In genomic region chr2:8107162-8107561, GRCh38 we compare ENCODE assay signal across 1 cellular context.
TF ChIP-seq lines count a peak whose summit lies in the region.

No MANE protein-coding gene starts in this region.

TF ChIP-seq in SK-N-SH, 30 proteins besides CTCF, POLR2A, EP300 and RAD21 (continued from another document):
- TF ChIP-seq USF1 (IDR thresholded peaks at IDR 0.05; ENCODE audit: borderline replicate concordance, low read depth) (no peak), SIN3A (IDR thresholded peaks at IDR 0.05; ENCODE audit: borderline replicate concordance, low read depth, low read length) (no peak), FOXJ3 (CRISPR knock-in tag; IDR thresholded peaks at IDR 0.05) (no peak), RXRA (IDR thresholded peaks at IDR 0.05; ENCODE audit: borderline replicate concordance, low read depth) (no peak), ZBTB33 (IDR thresholded peaks at IDR 0.05; ENCODE audit: borderline replicate concordance, low read depth) (no peak), REST (IDR thresholded peaks at IDR 0.05; ENCODE audit: low read depth, low read length) (no peak), TCF12 (IDR thresholded peaks at IDR 0.05) (no peak), EZH2phosphoT487 (IDR thresholded peaks at IDR 0.05; ENCODE audit: borderline replicate concordance, low read depth) (no peak), NRF1 (IDR thresholded peaks at IDR 0.05; ENCODE audit: low read depth, low read length) (no peak), MXI1 (IDR thresholded peaks at IDR 0.05; ENCODE audit: low read depth, low read length) (no peak), MEF2A (IDR thresholded peaks at IDR 0.05; ENCODE audit: borderline replicate concordance, low read depth) (no peak)
- TF ChIP-seq, protein P1, sequence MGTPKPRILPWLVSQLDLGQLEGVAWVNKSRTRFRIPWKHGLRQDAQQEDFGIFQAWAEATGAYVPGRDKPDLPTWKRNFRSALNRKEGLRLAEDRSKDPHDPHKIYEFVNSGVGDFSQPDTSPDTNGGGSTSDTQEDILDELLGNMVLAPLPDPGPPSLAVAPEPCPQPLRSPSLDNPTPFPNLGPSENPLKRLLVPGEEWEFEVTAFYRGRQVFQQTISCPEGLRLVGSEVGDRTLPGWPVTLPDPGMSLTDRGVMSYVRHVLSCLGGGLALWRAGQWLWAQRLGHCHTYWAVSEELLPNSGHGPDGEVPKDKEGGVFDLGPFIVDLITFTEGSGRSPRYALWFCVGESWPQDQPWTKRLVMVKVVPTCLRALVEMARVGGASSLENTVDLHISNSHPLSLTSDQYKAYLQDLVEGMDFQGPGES (IDR thresholded peaks at IDR 0.05; ENCODE audit: low read depth, low read length) = no peak
- TF ChIP-seq, protein P2, sequence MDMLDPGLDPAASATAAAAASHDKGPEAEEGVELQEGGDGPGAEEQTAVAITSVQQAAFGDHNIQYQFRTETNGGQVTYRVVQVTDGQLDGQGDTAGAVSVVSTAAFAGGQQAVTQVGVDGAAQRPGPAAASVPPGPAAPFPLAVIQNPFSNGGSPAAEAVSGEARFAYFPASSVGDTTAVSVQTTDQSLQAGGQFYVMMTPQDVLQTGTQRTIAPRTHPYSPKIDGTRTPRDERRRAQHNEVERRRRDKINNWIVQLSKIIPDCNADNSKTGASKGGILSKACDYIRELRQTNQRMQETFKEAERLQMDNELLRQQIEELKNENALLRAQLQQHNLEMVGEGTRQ (IDR thresholded peaks at IDR 0.05; ENCODE audit: borderline replicate concordance, low read depth, low read length) = no peak
- TF ChIP-seq, protein P3, sequence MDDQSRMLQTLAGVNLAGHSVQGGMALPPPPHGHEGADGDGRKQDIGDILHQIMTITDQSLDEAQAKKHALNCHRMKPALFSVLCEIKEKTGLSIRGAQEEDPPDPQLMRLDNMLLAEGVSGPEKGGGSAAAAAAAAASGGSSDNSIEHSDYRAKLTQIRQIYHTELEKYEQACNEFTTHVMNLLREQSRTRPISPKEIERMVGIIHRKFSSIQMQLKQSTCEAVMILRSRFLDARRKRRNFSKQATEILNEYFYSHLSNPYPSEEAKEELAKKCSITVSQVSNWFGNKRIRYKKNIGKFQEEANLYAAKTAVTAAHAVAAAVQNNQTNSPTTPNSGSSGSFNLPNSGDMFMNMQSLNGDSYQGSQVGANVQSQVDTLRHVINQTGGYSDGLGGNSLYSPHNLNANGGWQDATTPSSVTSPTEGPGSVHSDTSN (IDR thresholded peaks at IDR 0.05) = no peak
